ENCODE assay signal across 1 cellular context in genomic region chr11:122413677-122414076, GRCh38.
TF ChIP-seq lines count a peak whose summit lies in the region.

No MANE protein-coding gene starts in this region.

TF ChIP-seq in HepG2, 621 proteins besides CTCF, POLR2A, EP300 and RAD21 (continued from another document):
- no peak for TF ChIP-seq PRDM15 (CRISPR knock-in tag; IDR thresholded peaks at IDR 0.05)
- no peak for TF ChIP-seq ZNF775 (CRISPR knock-in tag; IDR thresholded peaks at IDR 0.05; ENCODE audit: borderline replicate concordance)
- TF ChIP-seq SCMH1 (CRISPR knock-in tag; IDR thresholded peaks at IDR 0.05; ENCODE audit: borderline replicate concordance): no peak
